Comparison of ENCODE assay signal across 1 cellular context in genomic region chr5:142713151-142713706, GRCh38.
TF ChIP-seq lines count a peak whose summit lies in the region.

No MANE protein-coding gene starts in this region.

TF ChIP-seq in HepG2, 621 proteins besides CTCF, POLR2A, EP300 and RAD21 (continued from another document and continues in another):
- TF ChIP-seq ZMAT5 (CRISPR knock-in tag; IDR thresholded peaks at IDR 0.05; ENCODE audit: borderline replicate concordance, low read depth): no peak
- TF ChIP-seq SMAD1 (CRISPR knock-in tag; IDR thresholded peaks at IDR 0.05; ENCODE audit: borderline replicate concordance, low read depth): no peak
- TF ChIP-seq JARID2 (CRISPR knock-in tag; IDR thresholded peaks at IDR 0.05; ENCODE audit: insufficient replicate concordance): no peak
- TF ChIP-seq RCOR2 (CRISPR knock-in tag; IDR thresholded peaks at IDR 0.05): peak; percentile 42; the same call in 1 of the 2 replicates
- no peak for TF ChIP-seq PCBP1 (IDR thresholded peaks at IDR 0.05; ENCODE audit: borderline replicate concordance, low read depth, low read length)
- peak; percentile 65 for TF ChIP-seq MEF2D (CRISPR knock-in tag; IDR thresholded peaks at IDR 0.05)
- TF ChIP-seq POGZ (CRISPR knock-in tag; IDR thresholded peaks at IDR 0.05): peak; percentile 53; the same call in 1 of the 2 replicates
- no peak for TF ChIP-seq MED8 (CRISPR knock-in tag; IDR thresholded peaks at IDR 0.05; ENCODE audit: insufficient replicate concordance)
- TF ChIP-seq LBX2 (CRISPR knock-in tag; IDR thresholded peaks at IDR 0.05; ENCODE audit: borderline replicate concordance): no peak
- no peak for TF ChIP-seq MXD1 (CRISPR knock-in tag; IDR thresholded peaks at IDR 0.05)
- TF ChIP-seq ETS1 (CRISPR knock-in tag; IDR thresholded peaks at IDR 0.05): no peak
- TF ChIP-seq NFE2L2 (IDR thresholded peaks at IDR 0.05; ENCODE audit: low read length): no peak
- no peak for TF ChIP-seq AGO1 (IDR thresholded peaks at IDR 0.05; ENCODE audit: low read depth, low read length, poor library complexity, severe bottlenecking)
- TF ChIP-seq ZBTB38 (CRISPR knock-in tag; IDR thresholded peaks at IDR 0.05): no peak
- 0 out of 2 replicates have a peak, but pooled peaks have one; percentile 32 for TF ChIP-seq GMEB1 (CRISPR knock-in tag; IDR thresholded peaks at IDR 0.05; ENCODE audit: borderline replicate concordance)
- no peak for TF ChIP-seq HBP1 (CRISPR knock-in tag; IDR thresholded peaks at IDR 0.05; ENCODE audit: low read depth)
- TF ChIP-seq ZNF556 (CRISPR knock-in tag; IDR thresholded peaks at IDR 0.05; ENCODE audit: borderline replicate concordance): no peak
- 0 out of 2 replicates have a peak, but pooled peaks have one; percentile 38 for TF ChIP-seq PRDM10 (CRISPR knock-in tag; IDR thresholded peaks at IDR 0.05; ENCODE audit: low read depth)
- TF ChIP-seq KDM4B (CRISPR knock-in tag; IDR thresholded peaks at IDR 0.05): no peak
- no peak for TF ChIP-seq ZC3H13 (CRISPR knock-in tag; IDR thresholded peaks at IDR 0.05)
- no peak for TF ChIP-seq GLMP (CRISPR knock-in tag; IDR thresholded peaks at IDR 0.05; ENCODE audit: borderline replicate concordance)
- TF ChIP-seq ZSCAN9 (CRISPR knock-in tag; IDR thresholded peaks at IDR 0.05; ENCODE audit: borderline replicate concordance): peak; percentile 50; the same call in 1 of the 2 replicates
- peak; percentile 40; the same call in 1 of the 2 replicates for TF ChIP-seq YEATS2 (CRISPR knock-in tag; IDR thresholded peaks at IDR 0.05; ENCODE audit: borderline replicate concordance)
- TF ChIP-seq ZNF276 (CRISPR knock-in tag; IDR thresholded peaks at IDR 0.05; ENCODE audit: low read depth): no peak
- peak; percentile 51; the same call in 1 of the 2 replicates for TF ChIP-seq ARNT2 (CRISPR knock-in tag; IDR thresholded peaks at IDR 0.05; ENCODE audit: low read depth)
- no peak for TF ChIP-seq NR1H2 (CRISPR knock-in tag; IDR thresholded peaks at IDR 0.05; ENCODE audit: borderline replicate concordance, low read depth)
- no peak for TF ChIP-seq EHMT2 (IDR thresholded peaks at IDR 0.05; ENCODE audit: borderline replicate concordance, low read depth, low read length)
- TF ChIP-seq PHF21A (CRISPR knock-in tag; IDR thresholded peaks at IDR 0.05): no peak; the same call in 1 of the 2 replicates
- TF ChIP-seq ZFP37 (CRISPR knock-in tag; IDR thresholded peaks at IDR 0.05; ENCODE audit: borderline replicate concordance): no peak
- no peak for TF ChIP-seq TOPORS (CRISPR knock-in tag; IDR thresholded peaks at IDR 0.05)
- TF ChIP-seq ZNF816 (CRISPR knock-in tag; IDR thresholded peaks at IDR 0.05; ENCODE audit: borderline replicate concordance): 0 out of 2 replicates have a peak, but pooled peaks have one; percentile 35
- no peak for TF ChIP-seq PAWR (CRISPR knock-in tag; IDR thresholded peaks at IDR 0.05; ENCODE audit: borderline replicate concordance)
- TF ChIP-seq SPEN (CRISPR knock-in tag; IDR thresholded peaks at IDR 0.05; ENCODE audit: low read depth): no peak
- TF ChIP-seq DMTF1 (CRISPR knock-in tag; IDR thresholded peaks at IDR 0.05): no peak
- no peak for TF ChIP-seq ZNF792 (CRISPR knock-in tag; IDR thresholded peaks at IDR 0.05)
- TF ChIP-seq FOXJ3 (CRISPR knock-in tag; IDR thresholded peaks at IDR 0.05; ENCODE audit: borderline replicate concordance): no peak; the same call in 1 of the 2 replicates
- TF ChIP-seq JDP2 (CRISPR knock-in tag; IDR thresholded peaks at IDR 0.05; ENCODE audit: borderline replicate concordance): no peak
- no peak for TF ChIP-seq ZNF101 (CRISPR knock-in tag; IDR thresholded peaks at IDR 0.05; ENCODE audit: borderline replicate concordance, low read depth)
- TF ChIP-seq ZBTB7B (CRISPR knock-in tag; IDR thresholded peaks at IDR 0.05): peak; percentile 67; the same call in 1 of the 2 replicates
- TF ChIP-seq HNRNPH1 (optimal IDR thresholded peaks at IDR 0.05; ENCODE audit: low read depth, low read length): no peak
- TF ChIP-seq STAG1 (CRISPR knock-in tag; IDR thresholded peaks at IDR 0.05): peak; percentile 73
- no peak for TF ChIP-seq PAXIP1 (CRISPR knock-in tag; conservative IDR thresholded peaks at IDR 0.05)
- peak; percentile 47 for TF ChIP-seq SMC3 (IDR thresholded peaks at IDR 0.05; ENCODE audit: low read length)
- peak; percentile 60; the same call in 1 of the 2 replicates for TF ChIP-seq MIER3 (CRISPR knock-in tag; IDR thresholded peaks at IDR 0.05; ENCODE audit: borderline replicate concordance)
- no peak for TF ChIP-seq CHD2 (IDR thresholded peaks at IDR 0.05; ENCODE audit: low read depth, low read length)
- TF ChIP-seq ZNF33A (CRISPR knock-in tag; IDR thresholded peaks at IDR 0.05; ENCODE audit: borderline replicate concordance): no peak
